Comparison of ENCODE assay signal across 15 cellular contexts in genomic region chr12:52990206-52990605, GRCh38. TPM values are rescaled to one million over a fixed set of nuclear protein-coding genes. Genes with fewer than 3 reads are reported as not detected.
DNase-seq lines count a peak whose midpoint lies in the region; TF ChIP-seq lines count a peak whose summit lies in the region.
"Had no signal": no experiment of that assay in that cellular context is flagged by ENCODE, and none has a peak within 500 bp of the region (broad histone marks: within the 10 kb centered on the region; RNA-seq: fewer than 3 reads in every experiment).

No MANE protein-coding gene starts in this region.

- no peak overlapping the region for H3K4me3 Mint-ChIP-seq in type B pancreatic cell
- H3K4me3 Mint-ChIP-seq: CD4-positive, alpha-beta memory T cell had no signal

- no peak for TF ChIP-seq CTCF in fibroblast of mammary gland (conservative IDR thresholded peaks at IDR 0.05; ENCODE audit: control insufficient read depth, insufficient read depth, low read depth, low read length)
- TF ChIP-seq CTCF in type B pancreatic cell (conservative IDR thresholded peaks at IDR 0.05), result no peak

- DNase-seq in EL (peak; percentile 53), RPMI7951 (ENCODE audit: low read depth) (peak; percentile 38), fibroblast of mammary gland (ENCODE audit: low read depth) (peak; percentile 62), type B pancreatic cell (ENCODE audit: extremely low spot score, unreplicated experiment) (no peak), C1 segment of cervical spinal cord (lab: John Stamatoyannopoulos, UW) (no peak), HUDEP-2 (lab: John Stamatoyannopoulos, UW; ENCODE audit: unreplicated experiment in 76 of 76) (no peak)
- DNase-seq in activated effector memory CD4-positive, alpha-beta T cell treated with Interleukin-2 at 50 U/mL for 16 hours, result no peak
- DNase-seq: CD4-positive, alpha-beta memory T cell; DND-41; KBM-7; NCI-H1092; NCI-H1694; NCI-H748 treated with DMSO at 0.1 percent for 48 hours; PC-9; Right ventricle myocardium superior had no signal

- no peaks in the 10 kb centered on the region for H3K36me3 Mint-ChIP-seq in type B pancreatic cell
- H3K36me3 Mint-ChIP-seq: CD4-positive, alpha-beta memory T cell had no signal

- H3K27ac Mint-ChIP-seq in type B pancreatic cell, result peak overlapping the region; percentile 7
- H3K27ac Mint-ChIP-seq: CD4-positive, alpha-beta memory T cell had no signal

- no peaks in the 10 kb centered on the region for H3K9me3 Mint-ChIP-seq in type B pancreatic cell
- H3K9me3 Mint-ChIP-seq: CD4-positive, alpha-beta memory T cell had no signal

- H3K4me3 ChIP-seq in fibroblast of mammary gland (ENCODE audit: control insufficient read depth, low read depth, low read length), result no peak overlapping the region
- H3K4me3 ChIP-seq: PC-9 had no signal

- peaks cover 14% of the 10 kb centered on the region for H3K4me1 Mint-ChIP-seq in type B pancreatic cell (ENCODE audit: unreplicated experiment)
- H3K4me1 Mint-ChIP-seq: CD4-positive, alpha-beta memory T cell had no signal

- H3K27me3 Mint-ChIP-seq in type B pancreatic cell, result no peaks in the 10 kb centered on the region
- H3K27me3 Mint-ChIP-seq: CD4-positive, alpha-beta memory T cell had no signal

RNA-seq across cellular contexts. Expression of gene EIF4B, which starts 16.1 kb away (rescaled TPM):
- 321 and 337 TPM in 2 replicates for total RNA-seq in RPMI7951 (2014; rRNA removed; shearing (Covaris generic))
- total RNA-seq in type B pancreatic cell (ENCODE audit: low replicate concordance), result 450 and 521 TPM in 2 replicates

RNA-seq across cellular contexts. Expression of gene KRT18, which starts 41.3 kb away (rescaled TPM):
- 75.0 and 91.8 TPM in 2 replicates for total RNA-seq in RPMI7951 (2014; rRNA removed; shearing (Covaris generic))
- 480 and 1,293 TPM in 2 replicates for total RNA-seq in type B pancreatic cell (ENCODE audit: low replicate concordance)

RNA-seq across cellular contexts. Expression of gene TNS2, which starts 59.7 kb away (rescaled TPM):
- total RNA-seq in RPMI7951 (2014; rRNA removed; shearing (Covaris generic)), result 6.1 and 10.5 TPM in 2 replicates
- 3.5 and 21.8 TPM in 2 replicates for total RNA-seq in type B pancreatic cell (ENCODE audit: low replicate concordance)

Comparison
In these comparisons a context has a peak if more than half of its experiments do, and no peak if none do; other contexts are left out.
1. DNase-seq: peak in EL (single experiment), RPMI7951 (single experiment) and fibroblast of mammary gland (single experiment); none in type B pancreatic cell (single experiment), C1 segment of cervical spinal cord (0 of 14), activated effector memory CD4-positive, alpha-beta T cell treated with Interleukin-2 at 50 U/mL for 16 hours (single experiment) and HUDEP-2 (0 of 76).